31 cellular contexts compared by ENCODE assay signal in the genomic region with DNA sequence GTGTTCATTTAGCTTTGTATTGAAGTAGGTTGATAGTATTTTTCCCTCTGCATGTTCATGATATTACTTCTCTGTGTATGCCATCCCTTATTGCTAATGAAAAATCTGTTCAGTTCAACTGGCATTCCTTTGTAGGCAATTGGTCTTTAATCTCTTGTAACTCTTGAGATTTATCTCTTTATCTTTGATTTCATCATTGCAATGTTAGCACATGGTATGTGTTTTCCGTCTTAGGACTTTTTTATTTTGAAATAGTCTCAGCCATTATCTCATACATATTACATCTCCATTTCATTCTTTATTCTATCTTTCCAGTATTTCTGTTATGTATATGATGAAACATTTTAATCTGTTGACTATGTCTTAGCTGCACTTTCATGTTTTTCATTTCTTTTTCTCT. TPM values are rescaled to one million over a fixed set of nuclear protein-coding genes. Genes with fewer than 3 reads are reported as not detected.
"Had no signal": no experiment of that assay in that cellular context is flagged by ENCODE, and none has a peak within 500 bp of the region (broad histone marks: within the 10 kb centered on the region; RNA-seq: fewer than 3 reads in every experiment).

No MANE protein-coding gene starts in this region.

- H3K4me1 ChIP-seq: adrenal gland, foreskin keratinocyte, gastrocnemius medialis had no signal

- H3K4me3 ChIP-seq: adrenal gland, coronary artery, dorsolateral prefrontal cortex, gastrocnemius medialis had no signal

- FAIRE-seq: astrocyte, bronchial epithelial cell had no signal

- ATAC-seq: activated CD4-positive, alpha-beta T cell treated with anti-CD3 and anti-CD28 coated beads for 36 hours; activated CD8-positive, alpha-beta memory T cell treated with anti-CD3 and anti-CD28 coated beads, Interleukin-2, amount 10 ng/mL, durations not matched to agents 7 days and 5 days; activated CD8-positive, alpha-beta T cell treated with anti-CD3 and anti-CD28 coated beads, Interleukin-2, amount 10 ng/mL, durations not matched to agents 7 days and 5 days; activated naive CD8-positive, alpha-beta T cell treated with anti-CD3 and anti-CD28 coated beads, Interleukin-2, amount 50 U/mL, for 24 hours; esophagus mucosa; foreskin keratinocyte; gastrocnemius medialis; T-helper 17 cell had no signal

- H3K27me3 ChIP-seq: adrenal gland, gastrocnemius medialis had no signal

- H3K9me3 ChIP-seq: adrenal gland, gastrocnemius medialis had no signal

- H3K36me3 ChIP-seq: adrenal gland, brain microvascular endothelial cell, gastrocnemius medialis had no signal

- DNase-seq: activated CD4-positive, alpha-beta memory T cell treated with anti-CD3 and anti-CD28 coated beads for 36 hours; activated CD4-positive, alpha-beta T cell treated with anti-CD3 and anti-CD28 coated beads for 36 hours; activated CD4-positive, alpha-beta T cell treated with anti-CD3 and anti-CD28 coated beads, Interleukin-2, amount 10 ng/mL, durations not matched to agents 24 days and 14 days; activated CD4-positive, CD25-positive, alpha-beta regulatory T cell; activated CD4-positive, CD25-positive, alpha-beta regulatory T cell treated with anti-CD3 and anti-CD28 coated beads, Interleukin-2, amount 50 U/mL, for 72 hours; activated CD8-positive, alpha-beta memory T cell treated with anti-CD3 and anti-CD28 coated beads, Interleukin-2, amount 10 ng/mL, durations not matched to agents 7 days and 5 days; activated CD8-positive, alpha-beta memory T cell treated with anti-CD3 and anti-CD28 coated beads, Interleukin-2, amount 50 U/mL, for 4 hours; activated CD8-positive, alpha-beta T cell treated with anti-CD3 and anti-CD28 coated beads, Interleukin-2, amount 10 ng/mL, durations not matched to agents 7 days and 5 days; activated effector memory CD4-positive, alpha-beta T cell treated with anti-CD3 and anti-CD28 coated beads, Interleukin-2, amount 50 U/mL, for 16 hours; activated naive CD4-positive, alpha-beta T cell treated with anti-CD3 and anti-CD28 coated beads for 36 hours; activated naive CD8-positive, alpha-beta T cell treated with anti-CD3 and anti-CD28 coated beads for 36 hours; activated naive CD8-positive, alpha-beta T cell treated with anti-CD3 and anti-CD28 coated beads, Interleukin-2, amount 50 U/mL, for 24 hours; activated T-cell treated with anti-CD3 and anti-CD28 coated beads, Interleukin-2, amount 50 U/mL, for 1 hour; activated T-cell treated with anti-CD3 and anti-CD28 coated beads, Interleukin-2, amount 50 U/mL, for 48 hours; anterior cingulate cortex; brain microvascular endothelial cell; dorsolateral prefrontal cortex; effector memory CD4-positive, alpha-beta T cell; endodermal cell; foreskin keratinocyte; gastrocnemius medialis; glutamatergic neuron; T-helper 1 cell; T-helper 17 cell; T1000 had no signal

- H3K27ac ChIP-seq: adrenal gland, brain microvascular endothelial cell, coronary artery, dorsolateral prefrontal cortex, foreskin keratinocyte, gastrocnemius medialis had no signal

RNA-seq across cellular contexts. Expression of a gene that starts 58.1 kb away (rescaled TPM):
- total RNA-seq: activated CD4-positive, alpha-beta memory T cell treated with anti-CD3 and anti-CD28 coated beads for 36 hours; activated CD4-positive, alpha-beta T cell treated with anti-CD3 and anti-CD28 coated beads for 36 hours; activated CD8-positive, alpha-beta memory T cell treated with anti-CD3 and anti-CD28 coated beads for 36 hours; activated naive CD4-positive, alpha-beta T cell treated with anti-CD3 and anti-CD28 coated beads for 36 hours; activated naive CD8-positive, alpha-beta T cell treated with anti-CD3 and anti-CD28 coated beads for 36 hours; T-helper 17 cell had no signal
